10 cellular contexts compared by ENCODE assay signal in genomic region chr6:28544211-28544610, GRCh38. TPM values are rescaled to one million over a fixed set of nuclear protein-coding genes. Genes with fewer than 3 reads are reported as not detected.
DNase-seq lines count a peak whose midpoint lies in the region; ATAC-seq and TF ChIP-seq lines count a peak whose summit lies in the region.
"Had no signal": no experiment of that assay in that cellular context is flagged by ENCODE, and none has a peak within 500 bp of the region (broad histone marks: within the 10 kb centered on the region; RNA-seq: fewer than 3 reads in every experiment).

No MANE protein-coding gene starts in this region.

- peaks cover 7% of the 10 kb centered on the region for H3K27me3 ChIP-seq in CD8-positive, alpha-beta memory T cell (ENCODE audit: insufficient read depth, low read length, poor library complexity, severe bottlenecking)
- no peaks in the 10 kb centered on the region for H3K27me3 ChIP-seq in KMS-11 (ENCODE audit: insufficient read depth, low read depth)

- peaks cover 6 to 23% (median 21%) of the 10 kb centered on the region in 3 donors for H3K4me1 Mint-ChIP-seq in CD8-positive, alpha-beta memory T cell
- peaks cover 27% of the 10 kb centered on the region for H3K4me1 Mint-ChIP-seq in brain

- H4K20me1 ChIP-seq in KMS-11 (ENCODE audit: insufficient read depth): no peaks in the 10 kb centered on the region

- no peaks in the 10 kb centered on the region for H3K9me3 ChIP-seq in CD8-positive, alpha-beta memory T cell (ENCODE audit: low read length)
- H3K9me3 ChIP-seq in mesodermal cell (ENCODE audit: control insufficient read depth, low read length): no peaks in the 10 kb centered on the region
- H3K9me3 ChIP-seq: gastrocnemius medialis had no signal

- CTCF ChIA-PET in CD8-positive, alpha-beta memory T cell (lab: Charles Lee): no interaction called here

- H3K27ac Mint-ChIP-seq in CD8-positive, alpha-beta memory T cell: peak overlapping the region in 1 of 8 donors; percentile 19
- peak overlapping the region in 4 of 5 experiments; percentile 29 to 97 (median 80) for H3K27ac Mint-ChIP-seq in brain

- peak overlapping the region in 5 of 7 donors; percentile 35 to 59 (median 54) for H3K4me3 Mint-ChIP-seq in CD8-positive, alpha-beta memory T cell
- peak overlapping the region; percentile 71 to 96 (median 90) for H3K4me3 Mint-ChIP-seq in brain

- peaks cover 0 to 8% (median 0%) of the 10 kb centered on the region in 3 donors for H3K36me3 Mint-ChIP-seq in CD8-positive, alpha-beta memory T cell
- no peaks in the 10 kb centered on the region for H3K36me3 Mint-ChIP-seq in brain

- peaks cover 21 to 34% (median 22%) of the 10 kb centered on the region in 5 donors for H3K9me3 Mint-ChIP-seq in CD8-positive, alpha-beta memory T cell
- H3K9me3 Mint-ChIP-seq in brain: peaks cover 6 to 15% (median 13%) of the 10 kb centered on the region in 5 experiments

- no peaks in the 10 kb centered on the region for H3K79me2 ChIP-seq in KMS-11 (ENCODE audit: insufficient read depth, low read depth)

- H3K27me3 Mint-ChIP-seq in CD8-positive, alpha-beta memory T cell: peaks cover 48 to 86% of the 10 kb centered on the region in 2 donors
- peaks cover 21% of the 10 kb centered on the region for H3K27me3 Mint-ChIP-seq in brain

- no peak for TF ChIP-seq CTCF in KMS-11 (conservative IDR thresholded peaks at IDR 0.05; ENCODE audit: low read depth, low read length)
- TF ChIP-seq CTCF in brain (conservative IDR thresholded peaks at IDR 0.05): no peak

- H3K4me1 ChIP-seq in CD8-positive, alpha-beta memory T cell (ENCODE audit: insufficient read depth, low read length): peaks cover 5% of the 10 kb centered on the region
- H3K4me1 ChIP-seq in KMS-11 (ENCODE audit: low read depth, poor library complexity, severe bottlenecking): peaks cover 6% of the 10 kb centered on the region
- H3K4me1 ChIP-seq in mesodermal cell (ENCODE audit: control insufficient read depth, insufficient read depth, low read length, poor library complexity, severe bottlenecking): no peaks in the 10 kb centered on the region
- H3K4me1 ChIP-seq: gastrocnemius medialis had no signal

- no peaks in the 10 kb centered on the region for H3K36me3 ChIP-seq in CD8-positive, alpha-beta memory T cell (ENCODE audit: insufficient read depth, low read length)
- H3K36me3 ChIP-seq in KMS-11 (ENCODE audit: insufficient read depth) (no peaks in the 10 kb centered on the region), mesodermal cell (ENCODE audit: control insufficient read depth, insufficient read depth, low read length) (no peaks in the 10 kb centered on the region)
- H3K36me3 ChIP-seq: gastrocnemius medialis had no signal

- ATAC-seq in HG03095 (IDR thresholded peaks at IDR 0.05; ENCODE audit: unreplicated experiment): no peak
- ATAC-seq: gastrocnemius medialis had no signal

- no peak for DNase-seq in CD8-positive, alpha-beta memory T cell
- DNase-seq in NCI-H1436 (lab: John Stamatoyannopoulos, UW): no peak
- no peak for DNase-seq in hepatic stellate cell (ENCODE audit: low spot score)
- no peak for DNase-seq in SW 1271 (lab: John Stamatoyannopoulos, UW)
- DNase-seq: gastrocnemius medialis, NCI-H2171 had no signal

- H3K4me3 ChIP-seq in CD8-positive, alpha-beta memory T cell (ENCODE audit: low read length): peak overlapping the region; percentile 32
- H3K4me3 ChIP-seq in KMS-11 (IDR thresholded peaks at IDR 0.05; ENCODE audit: insufficient read depth, low read depth, low read length) (no peak overlapping the region), mesodermal cell (ENCODE audit: extremely low read depth, insufficient read depth, low read length, poor library complexity, severe bottlenecking) (peak overlapping the region; percentile 42)
- H3K4me3 ChIP-seq: gastrocnemius medialis had no signal

- H3K9ac ChIP-seq in KMS-11: peak overlapping the region; percentile 19; the same call in 1 of the 2 replicates

- POLR2A ChIA-PET in CD8-positive, alpha-beta memory T cell (lab: Charles Lee): no interaction called here

- peak overlapping the region; percentile 81 for H3K4me2 ChIP-seq in KMS-11

- H3K27ac ChIP-seq in CD8-positive, alpha-beta memory T cell (ENCODE audit: low read depth, low read length): no peak overlapping the region
- H3K27ac ChIP-seq in KMS-11: peak overlapping the region; percentile 48
- peak overlapping the region; percentile 60 for H3K27ac ChIP-seq in mesodermal cell (ENCODE audit: low read depth, low read length, severe bottlenecking)
- H3K27ac ChIP-seq: gastrocnemius medialis had no signal

- 21 to 31% methylated on average over 2 to 3 of the region's 8 CpGs for WGBS in mesodermal cell (ENCODE audit: insufficient coverage in 2 of 2), 2 experiments

- H2AFZ ChIP-seq in KMS-11 (ENCODE audit: low read depth): peak overlapping the region; percentile 99

RNA-seq across cellular contexts. Expression of gene GPX5, which starts 18.5 kb away (rescaled TPM):
- total RNA-seq in CD8-positive, alpha-beta memory T cell: not detected
- polyA plus RNA-seq in CD8-positive, alpha-beta memory T cell: 0.84 TPM
- not detected for polyA plus RNA-seq in brain (ENCODE audit: insufficient read depth, low read depth, low replicate concordance)
- 2.6 TPM for polyA plus RNA-seq in mesodermal cell (2013, experiment 1 of 2)
- polyA plus RNA-seq in mesodermal cell (2013, experiment 2 of 2): 2.3 TPM
- total RNA-seq: gastrocnemius medialis had no signal

RNA-seq across cellular contexts. Expression of gene GPX6, which starts 28.6 kb away (rescaled TPM):
- not detected for total RNA-seq in CD8-positive, alpha-beta memory T cell
- not detected for polyA plus RNA-seq in CD8-positive, alpha-beta memory T cell
- polyA plus RNA-seq in brain (ENCODE audit: insufficient read depth, low read depth, low replicate concordance): not detected
- not detected for polyA plus RNA-seq in mesodermal cell (2013, experiment 1 of 2)
- polyA plus RNA-seq in mesodermal cell (2013, experiment 2 of 2): not detected
- total RNA-seq: gastrocnemius medialis had no signal
